Comparison of ENCODE assay signal across 18 cellular contexts in the genomic region with DNA sequence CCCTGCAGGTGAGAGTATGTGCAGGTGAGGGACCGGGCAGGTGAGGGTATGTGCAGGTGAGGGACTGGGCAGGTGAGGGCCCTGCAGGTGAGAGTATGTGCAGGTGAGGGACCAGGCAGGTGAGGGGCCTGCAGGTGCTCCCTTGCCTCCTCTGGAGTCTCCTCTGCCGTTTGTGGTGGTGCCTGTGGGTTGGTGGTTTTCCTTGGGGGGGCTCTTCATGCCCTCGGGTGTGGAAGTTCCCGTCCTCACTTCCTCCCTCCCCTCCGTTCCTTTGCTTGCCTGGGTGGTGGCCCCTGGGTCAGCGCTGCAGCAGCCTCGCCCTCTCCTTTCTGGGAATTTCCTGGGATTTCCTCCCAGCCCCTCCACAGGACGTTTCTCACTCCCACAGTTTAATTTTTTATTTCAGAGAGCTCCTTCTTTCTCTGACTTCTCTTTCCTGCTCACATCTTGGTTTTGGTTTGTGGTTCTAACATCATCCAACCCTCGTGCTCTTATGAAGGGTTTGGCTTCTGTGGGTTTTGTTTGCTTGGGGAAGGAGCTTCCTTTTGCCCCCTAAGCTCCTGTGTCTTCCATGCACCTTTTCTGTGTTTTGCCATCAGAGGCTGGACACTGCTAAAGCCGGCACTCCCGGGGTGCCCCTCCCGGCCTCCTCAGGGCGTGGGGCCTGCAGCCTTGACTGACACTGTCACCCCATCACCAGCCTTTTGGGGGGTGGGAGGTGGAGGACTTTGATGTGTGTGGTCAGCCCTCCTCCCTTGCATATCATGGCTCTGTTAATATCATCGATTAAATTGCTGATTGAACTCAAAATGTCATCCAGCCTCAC. TPM values are rescaled to one million over a fixed set of nuclear protein-coding genes. Genes with fewer than 3 reads are reported as not detected.
DNase-seq lines count a peak whose midpoint lies in the region; ATAC-seq and TF ChIP-seq lines count a peak whose summit lies in the region.
"Had no signal": no experiment of that assay in that cellular context is flagged by ENCODE, and none has a peak within 500 bp of the region (broad histone marks: within the 10 kb centered on the region; RNA-seq: fewer than 3 reads in every experiment).

No MANE protein-coding gene starts in this region.

- no peak overlapping the region for H4K8ac ChIP-seq in neuronal stem cell (ENCODE audit: low read depth, low read length)

- peaks cover 1% of the 10 kb centered on the region for H3K79me1 ChIP-seq in neuronal stem cell (ENCODE audit: low read depth, low read length)

- no CpG with 5 or more reads among the region's 14 CpGs for WGBS in neuronal stem cell (ENCODE audit: extremely low coverage in 2 of 2, insufficient read length in 2 of 2, insufficient replicate concordance in 1 of 2), 2 donors

- no peak overlapping the region for H2AFZ ChIP-seq in neuronal stem cell (ENCODE audit: low read length)

- no peak overlapping the region for H2BK120ac ChIP-seq in neuronal stem cell (ENCODE audit: low read depth, low read length)

- H3K4me1 ChIP-seq in neuronal stem cell (ENCODE audit: control insufficient read depth in 2 of 2, insufficient read depth in 1 of 2, low read depth in 1 of 2, low read length in 2 of 2) (peaks cover 2 to 7% of the 10 kb centered on the region in 2 donors), upper lobe of right lung (no peaks in the 10 kb centered on the region)
- H3K4me1 ChIP-seq: esophagus muscularis mucosa, stomach had no signal

- in situ Hi-C loops in KBM-7 (cut with MboI; ENCODE audit: low pct_unique_long_range_greater_than_20kb, low sequenced_read_pairs) = no loop called here

- H3K9me3 Mint-ChIP-seq in activated CD4-positive, alpha-beta T cell treated with anti-CD3 and anti-CD28 coated beads, Interleukin-2, amount 10 ng/mL, durations not matched to agents 7 days and 5 days = no peaks in the 10 kb centered on the region
- H3K9me3 Mint-ChIP-seq in activated T-helper 1 cell treated with anti-CD3 and anti-CD28 coated beads, Interleukin-12 subunit alpha, Interleukin-12 subunit beta, Interleukin-2, Interleukin-4 antibody, amounts not matched to agents 30 ng/mL and 10 ng/mL and 1 ng/mL, durations not matched to agents 14 hours and 24 hours and 36 hours = no peaks in the 10 kb centered on the region
- H3K9me3 Mint-ChIP-seq: naive thymus-derived CD4-positive, alpha-beta T cell had no signal

- no peak overlapping the region for H3K27ac ChIP-seq in neuronal stem cell (replicated peaks; ENCODE audit: low read length)
- no peak overlapping the region for H3K27ac ChIP-seq in upper lobe of right lung
- H3K27ac ChIP-seq: dorsolateral prefrontal cortex, esophagus muscularis mucosa, stomach had no signal

- H3K18ac ChIP-seq in neuronal stem cell (ENCODE audit: low read length) = no peak overlapping the region

- no peak overlapping the region for H2BK15ac ChIP-seq in neuronal stem cell (ENCODE audit: low read length)

- H3K4me3 ChIP-seq in neuronal stem cell (ENCODE audit: low read length in 2 of 2) (no peak overlapping the region), upper lobe of right lung (no peak overlapping the region)
- H3K4me3 ChIP-seq: dorsolateral prefrontal cortex, esophagus muscularis mucosa, stomach had no signal

- H3K36me3 Mint-ChIP-seq in activated CD4-positive, alpha-beta T cell treated with anti-CD3 and anti-CD28 coated beads, Interleukin-2, amount 10 ng/mL, durations not matched to agents 7 days and 5 days (ENCODE audit: low read depth) = no peaks in the 10 kb centered on the region
- no peaks in the 10 kb centered on the region for H3K36me3 Mint-ChIP-seq in activated T-helper 1 cell treated with anti-CD3 and anti-CD28 coated beads, Interleukin-12 subunit alpha, Interleukin-12 subunit beta, Interleukin-2, Interleukin-4 antibody, amounts not matched to agents 30 ng/mL and 10 ng/mL and 1 ng/mL, durations not matched to agents 14 hours and 24 hours and 36 hours (ENCODE audit: low read depth)
- H3K36me3 Mint-ChIP-seq: naive thymus-derived CD4-positive, alpha-beta T cell had no signal

- CTCF ChIA-PET in activated CD4-positive, alpha-beta T cell treated with anti-CD3 and anti-CD28 coated beads, Interleukin-2, amount 10 ng/mL, durations not matched to agents 7 days and 5 days (lab: Charles Lee) = no interaction called here

- H2BK5ac ChIP-seq in neuronal stem cell (ENCODE audit: low read length) = no peak overlapping the region

- H3K4ac ChIP-seq in neuronal stem cell (ENCODE audit: low read length) = no peak overlapping the region

- H3K23ac ChIP-seq in neuronal stem cell (ENCODE audit: low read depth, low read length, poor library complexity) = no peak overlapping the region

- intact Hi-C loops in activated T-helper 1 cell treated with anti-CD3 and anti-CD28 coated beads, Interleukin-12 subunit alpha, Interleukin-12 subunit beta, Interleukin-2, Interleukin-4 antibody, amounts not matched to agents 30 ng/mL and 10 ng/mL and 1 ng/mL, durations not matched to agents 14 hours and 24 hours and 36 hours (cut with micrococcal nuclease) = no loop called here
- intact Hi-C loops in upper lobe of right lung (cut with DNase I) = no loop called here

- H3K4me3 Mint-ChIP-seq in activated CD4-positive, alpha-beta T cell treated with anti-CD3 and anti-CD28 coated beads, Interleukin-2, amount 10 ng/mL, durations not matched to agents 7 days and 5 days = no peak overlapping the region
- H3K4me3 Mint-ChIP-seq in activated T-helper 1 cell treated with anti-CD3 and anti-CD28 coated beads, Interleukin-12 subunit alpha, Interleukin-12 subunit beta, Interleukin-2, Interleukin-4 antibody, amounts not matched to agents 30 ng/mL and 10 ng/mL and 1 ng/mL, durations not matched to agents 14 hours and 24 hours and 36 hours = no peak overlapping the region

- H4K91ac ChIP-seq in neuronal stem cell (ENCODE audit: low read depth, low read length, poor library complexity) = no peak overlapping the region

- no peaks in the 10 kb centered on the region for H3K27me3 Mint-ChIP-seq in activated CD4-positive, alpha-beta T cell treated with anti-CD3 and anti-CD28 coated beads, Interleukin-2, amount 10 ng/mL, durations not matched to agents 7 days and 5 days
- H3K27me3 Mint-ChIP-seq in activated T-helper 1 cell treated with anti-CD3 and anti-CD28 coated beads, Interleukin-12 subunit alpha, Interleukin-12 subunit beta, Interleukin-2, Interleukin-4 antibody, amounts not matched to agents 30 ng/mL and 10 ng/mL and 1 ng/mL, durations not matched to agents 14 hours and 24 hours and 36 hours (ENCODE audit: insufficient read depth) = no peaks in the 10 kb centered on the region

- H3K36me3 ChIP-seq in neuronal stem cell (replicated peaks in 1 of 2; ENCODE audit: control insufficient read depth in 2 of 2, insufficient read depth in 2 of 2, low read length in 2 of 2) (no peaks in the 10 kb centered on the region), upper lobe of right lung (no peaks in the 10 kb centered on the region)
- H3K36me3 ChIP-seq: esophagus muscularis mucosa, stomach had no signal

- peak overlapping the region; percentile 7 for H2AK5ac ChIP-seq in neuronal stem cell (ENCODE audit: low read depth, low read length)

- ATAC-seq in GM21390 (IDR thresholded peaks at IDR 0.05; ENCODE audit: unreplicated experiment) (no peak), upper lobe of right lung (no peak)
- ATAC-seq: naive thymus-derived CD4-positive, alpha-beta T cell had no signal

- H3K9me3 ChIP-seq in neuronal stem cell (replicated peaks in 1 of 2; ENCODE audit: control insufficient read depth in 2 of 2, insufficient read depth in 1 of 2, low read depth in 1 of 2, low read length in 2 of 2) = no peaks in the 10 kb centered on the region
- H3K9me3 ChIP-seq in upper lobe of right lung = no peaks in the 10 kb centered on the region
- H3K9me3 ChIP-seq: esophagus muscularis mucosa, stomach had no signal

- no peak overlapping the region for H3K4me2 ChIP-seq in neuronal stem cell (ENCODE audit: insufficient read depth, low read length, poor library complexity, severe bottlenecking)

- POLR2A ChIA-PET in activated CD4-positive, alpha-beta T cell treated with anti-CD3 and anti-CD28 coated beads, Interleukin-2, amount 10 ng/mL, durations not matched to agents 7 days and 5 days (lab: Charles Lee) = no interaction called here

- H3K4me1 Mint-ChIP-seq in activated CD4-positive, alpha-beta T cell treated with anti-CD3 and anti-CD28 coated beads, Interleukin-2, amount 10 ng/mL, durations not matched to agents 7 days and 5 days = peaks cover 14% of the 10 kb centered on the region
- no peaks in the 10 kb centered on the region for H3K4me1 Mint-ChIP-seq in activated T-helper 1 cell treated with anti-CD3 and anti-CD28 coated beads, Interleukin-12 subunit alpha, Interleukin-12 subunit beta, Interleukin-2, Interleukin-4 antibody, amounts not matched to agents 30 ng/mL and 10 ng/mL and 1 ng/mL, durations not matched to agents 14 hours and 24 hours and 36 hours (ENCODE audit: low read depth)

- no peak for TF ChIP-seq CTCF in upper lobe of right lung (IDR thresholded peaks at IDR 0.05)

- peak overlapping the region; percentile 75 for H3K27ac Mint-ChIP-seq in activated CD4-positive, alpha-beta T cell treated with anti-CD3 and anti-CD28 coated beads, Interleukin-2, amount 10 ng/mL, durations not matched to agents 7 days and 5 days
- H3K27ac Mint-ChIP-seq in activated T-helper 1 cell treated with anti-CD3 and anti-CD28 coated beads, Interleukin-12 subunit alpha, Interleukin-12 subunit beta, Interleukin-2, Interleukin-4 antibody, amounts not matched to agents 30 ng/mL and 10 ng/mL and 1 ng/mL, durations not matched to agents 14 hours and 24 hours and 36 hours = peak overlapping the region; percentile 3

- no peak for DNase-seq in activated CD4-positive, alpha-beta T cell treated with anti-CD3 and anti-CD28 coated beads, Interleukin-2, amount 10 ng/mL, durations not matched to agents 7 days and 5 days
- no peak for DNase-seq in activated CD4-positive, alpha-beta T cell treated with anti-CD3 and anti-CD28 coated beads for 4 hours
- DNase-seq in KBM-7 = peak; percentile 16
- no peak for DNase-seq in activated T-helper 1 cell treated with anti-CD3 and anti-CD28 coated beads, Interleukin-12 subunit alpha, Interleukin-12 subunit beta, Interleukin-2, Interleukin-4 antibody, amounts not matched to agents 30 ng/mL and 10 ng/mL and 1 ng/mL, durations not matched to agents 14 hours and 24 hours and 36 hours (ENCODE audit: low spot score)
- DNase-seq in neuronal stem cell (ENCODE audit: low spot score) = no peak
- DNase-seq in upper lobe of right lung = no peak
- DNase-seq in nucleus accumbens (lab: John Stamatoyannopoulos, UW) = no peak
- DNase-seq: ACHN; activated CD4-positive, CD25-positive, alpha-beta regulatory T cell treated with anti-CD3 and anti-CD28 coated beads, Interleukin-2, amount 50 U/mL, for 72 hours; activated naive CD4-positive, alpha-beta T cell treated with anti-CD3 and anti-CD28 coated beads, Interleukin-2, amount 50 U/mL, for 16 hours; dorsolateral prefrontal cortex; glutamatergic neuron; naive thymus-derived CD4-positive, alpha-beta T cell; RPMI8226; stomach had no signal

- H3K27me3 ChIP-seq in neuronal stem cell (ENCODE audit: control insufficient read depth in 3 of 3, insufficient read depth in 3 of 3, low read depth in 1 of 3, low read length in 3 of 3) = peaks cover 0 to 11% (median 0%) of the 10 kb centered on the region in 3 experiments
- H3K27me3 ChIP-seq in upper lobe of right lung = no peaks in the 10 kb centered on the region

- H2BK12ac ChIP-seq in neuronal stem cell (ENCODE audit: low read length) = no peak overlapping the region

- H3K9ac ChIP-seq in neuronal stem cell (ENCODE audit: low read depth, low read length, poor library complexity) = peak overlapping the region; percentile 21

- no peak overlapping the region for H3K14ac ChIP-seq in neuronal stem cell (ENCODE audit: low read length)

RNA-seq across cellular contexts. Expression of gene ADGRA1, which starts 29.2 kb away (rescaled TPM):
- total RNA-seq in activated CD4-positive, alpha-beta T cell treated with anti-CD3 and anti-CD28 coated beads, Interleukin-2, amount 10 ng/mL, durations not matched to agents 7 days and 5 days = not detected
- total RNA-seq in activated T-helper 1 cell treated with anti-CD3 and anti-CD28 coated beads, Interleukin-12 subunit alpha, Interleukin-12 subunit beta, Interleukin-2, Interleukin-4 antibody, amounts not matched to agents 30 ng/mL and 10 ng/mL and 1 ng/mL, durations not matched to agents 14 hours and 24 hours and 36 hours = not detected in 2 replicates
- polyA plus RNA-seq in neuronal stem cell (2013, experiment 1 of 2) = 0.08 TPM
- 0.07 TPM for polyA plus RNA-seq in neuronal stem cell (2013, experiment 2 of 2)
- not detected for total RNA-seq in upper lobe of right lung
- total RNA-seq: MCF 10A; naive thymus-derived CD4-positive, alpha-beta T cell had no signal
- polyA plus RNA-seq: naive thymus-derived CD4-positive, alpha-beta T cell; stomach had no signal
